Comparison of ENCODE assay signal across 9 cellular contexts in the genomic region with DNA sequence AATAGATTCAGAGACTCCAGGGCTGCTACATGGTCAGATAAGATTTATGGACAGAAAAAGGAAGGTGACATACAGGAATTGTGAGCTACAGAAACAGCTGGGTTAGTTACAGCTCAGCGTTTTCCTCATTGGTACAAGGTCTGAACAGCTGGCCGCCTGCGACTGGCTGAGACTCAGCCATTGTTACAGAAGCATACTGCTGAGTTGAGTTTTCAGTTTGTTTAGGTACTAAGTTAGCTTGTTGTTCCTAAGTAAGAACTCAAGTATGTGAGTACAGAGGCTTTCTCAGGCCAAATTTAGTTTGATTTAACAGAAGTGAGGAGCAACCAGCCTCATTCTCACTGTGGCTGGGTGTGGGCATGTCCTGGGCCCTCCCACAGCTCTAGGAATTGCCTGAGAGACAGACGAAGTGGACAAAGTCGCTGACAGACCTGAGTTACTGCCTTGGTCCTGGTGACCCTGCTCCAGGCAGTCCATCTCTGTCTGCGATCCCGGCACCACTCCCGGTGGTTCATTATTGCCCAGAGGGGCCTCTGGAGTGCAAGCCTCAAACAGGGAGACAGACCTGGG. TPM values are rescaled to one million over a fixed set of nuclear protein-coding genes. Genes with fewer than 3 reads are reported as not detected.
DNase-seq lines count a peak whose midpoint lies in the region; ATAC-seq, FAIRE-seq and TF ChIP-seq lines count a peak whose summit lies in the region.
"Had no signal": no experiment of that assay in that cellular context is flagged by ENCODE, and none has a peak within 500 bp of the region (broad histone marks: within the 10 kb centered on the region; RNA-seq: fewer than 3 reads in every experiment).

No MANE protein-coding gene starts in this region.

- H3K27ac ChIP-seq in SJCRH30 (peak overlapping the region; percentile 95), thoracic aorta (peak overlapping the region; percentile 35 to 44)

- H3K36me3 ChIP-seq in SJCRH30 (no peaks in the 10 kb centered on the region), mucosa of descending colon (ENCODE audit: low read depth) (no peaks in the 10 kb centered on the region), thoracic aorta (no peaks in the 10 kb centered on the region)

- DNase-seq in SJCRH30 (peak; percentile 88 to 96), fibroblast of mammary gland (ENCODE audit: low read depth) (peak; percentile 59), mucosa of descending colon (peak in 1 of 3 donors; percentile 68), thoracic aorta (ENCODE audit: low spot score) (no peak), GM12891 (ENCODE audit: insufficient read length, low spot score) (no peak), NCI-H1436 (lab: John Stamatoyannopoulos, UW) (no peak)

- TF ChIP-seq POLR2A in GM12891 (IDR thresholded peaks at IDR 0.05; ENCODE audit: low read depth, low read length) = no peak

- H3K4me1 ChIP-seq in SJCRH30 = peaks cover 22% of the 10 kb centered on the region
- H3K4me1 ChIP-seq in mucosa of descending colon (ENCODE audit: low read depth) = no peaks in the 10 kb centered on the region
- peaks cover 20 to 54% of the 10 kb centered on the region in 2 donors for H3K4me1 ChIP-seq in thoracic aorta (ENCODE audit: control insufficient read depth in 1 of 2, low read depth in 2 of 2)

- H3K4me3 ChIP-seq in SJCRH30 = peak overlapping the region; percentile 49
- H3K4me3 ChIP-seq in fibroblast of mammary gland (ENCODE audit: control insufficient read depth, low read depth, low read length) = no peak overlapping the region
- no peak overlapping the region for H3K4me3 ChIP-seq in mucosa of descending colon
- no peak overlapping the region for H3K4me3 ChIP-seq in thoracic aorta
- H3K4me3 ChIP-seq: dorsolateral prefrontal cortex had no signal

- no peaks in the 10 kb centered on the region for H3K27me3 ChIP-seq in SJCRH30
- H3K27me3 ChIP-seq in thoracic aorta (replicated peaks; ENCODE audit: insufficient read depth) = no peaks in the 10 kb centered on the region
- H3K27me3 ChIP-seq: dorsolateral prefrontal cortex had no signal

- H3K9me3 ChIP-seq in SJCRH30 (replicated peaks) (no peaks in the 10 kb centered on the region), mucosa of descending colon (no peaks in the 10 kb centered on the region), thoracic aorta (no peaks in the 10 kb centered on the region)

- ATAC-seq in mucosa of descending colon (peak; percentile 82), thoracic aorta (ENCODE audit: insufficient number of reproducible peaks, low FRiP score, low read depth) (no peak), GM19467 (IDR thresholded peaks at IDR 0.05; ENCODE audit: unreplicated experiment) (no peak), GM21786 (IDR thresholded peaks at IDR 0.05; ENCODE audit: unreplicated experiment) (no peak)

- TF ChIP-seq CTCF in fibroblast of mammary gland (conservative IDR thresholded peaks at IDR 0.05; ENCODE audit: control insufficient read depth, insufficient read depth, low read depth, low read length) = no peak
- no peak for TF ChIP-seq CTCF in mucosa of descending colon (IDR thresholded peaks at IDR 0.05)
- no peak for TF ChIP-seq CTCF in thoracic aorta (IDR thresholded peaks at IDR 0.05)

- FAIRE-seq in GM12891 (lab: Jason Lieb, UNC) = no peak

- intact Hi-C loops in mucosa of descending colon (cut with DNase I, micrococcal nuclease) = no loop called here

TF ChIP-seq in GM12891, 5 proteins besides CTCF, POLR2A, EP300 and RAD21:
- TF ChIP-seq POU2F2 (IDR thresholded peaks at IDR 0.05; ENCODE audit: low read depth, low read length) = no peak
- TF ChIP-seq SPI1 (IDR thresholded peaks at IDR 0.05; ENCODE audit: low read depth, low read length) = no peak
- no peak for TF ChIP-seq PAX5 (IDR thresholded peaks at IDR 0.05; ENCODE audit: insufficient read depth, low read length, severe bottlenecking)
- TF ChIP-seq POLR2AphosphoS5 (IDR thresholded peaks at IDR 0.05; ENCODE audit: low read depth, low read length) = no peak

RNA-seq across cellular contexts. Expression of a gene that starts 27.8 kb away (rescaled TPM):
- total RNA-seq in SJCRH30 (2014; rRNA removed; shearing (Covaris generic)) = 138 and 146 TPM in 2 replicates
- total RNA-seq in mucosa of descending colon (100 to 1,000 TPM in 2 of 3 donors, 10 to 100 TPM in 1; 75.5 to 616 (median 104) TPM), thoracic aorta (1,000 to 10,000 TPM in 1 of 2 donors, 100 to 1,000 TPM in 1; 805 to 1,722 TPM)
- polyA plus RNA-seq in GM12891 (2012; ENCODE audit: low read depth, missing spikeins) = 12.7 TPM

Comparison
In these comparisons a context has a peak if more than half of its experiments do, and no peak if none do; other contexts are left out.
1. DNase-seq: peak in SJCRH30 (2 of 2) and fibroblast of mammary gland (single experiment); none in thoracic aorta (single experiment), GM12891 (single experiment) and NCI-H1436 (single experiment).